Comparison of ENCODE assay signal across 27 cellular contexts in the genomic region with DNA sequence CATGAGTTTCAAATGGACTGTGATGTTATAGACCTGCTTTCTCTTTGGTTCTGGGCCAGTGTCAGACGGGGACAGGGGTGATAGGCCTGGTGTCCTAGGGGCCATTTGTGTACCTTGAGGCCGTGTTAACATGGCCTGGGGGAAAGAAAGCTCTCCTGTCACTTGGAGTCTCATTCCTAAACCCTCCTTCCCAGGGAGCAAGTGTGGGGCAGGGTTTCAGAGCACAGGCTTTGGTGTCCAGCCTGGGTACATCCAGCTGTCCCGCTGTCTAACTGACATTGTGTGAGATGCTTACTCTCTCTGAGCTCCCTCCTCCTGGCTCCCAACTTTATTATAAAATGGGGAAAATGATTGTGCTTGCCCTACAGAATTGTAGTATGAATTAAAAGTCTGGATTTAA. TPM values are rescaled to one million over a fixed set of nuclear protein-coding genes. Genes with fewer than 3 reads are reported as not detected.
A peak's percentile ranks its signal among the peaks of the same experiment; 100 is the strongest.
DNase-seq lines count a peak whose midpoint lies in the region; ATAC-seq and TF ChIP-seq lines count a peak whose summit lies in the region.
"Had no signal": no experiment of that assay in that cellular context is flagged by ENCODE, and none has a peak within 500 bp of the region (broad histone marks: within the 10 kb centered on the region; RNA-seq: fewer than 3 reads in every experiment).

No MANE protein-coding gene starts in this region.

- H3K4me3 Mint-ChIP-seq in effector memory CD8-positive, alpha-beta T cell: no peak overlapping the region
- H3K4me3 Mint-ChIP-seq: activated B cell treated with CpG ODN at 0.5 μM for 24 hours; activated CD4-positive, alpha-beta T cell treated with anti-CD3 and anti-CD28 coated beads, Interleukin-2, amount 10 ng/mL, durations not matched to agents 7 days and 5 days; activated naive CD8-positive, alpha-beta T cell treated with anti-CD3 and anti-CD28 coated beads, Interleukin-2, amount 10 ng/mL, durations not matched to agents 7 days and 5 days; activated T-cell treated with anti-CD3 and anti-CD28 coated beads, Interleukin-2, amount 50 U/mL, for 24 hours; CD4-positive, alpha-beta memory T cell; stimulated activated memory B cell treated with anti-CD40 and anti-IgM and Interleukin-4, amounts not matched to agents 10 μg/mL and 1 μg/mL and 100 μg/mL, for 72 hours had no signal

- no peaks in the 10 kb centered on the region for H3K27me3 Mint-ChIP-seq in effector memory CD8-positive, alpha-beta T cell
- H3K27me3 Mint-ChIP-seq: activated B cell treated with CpG ODN at 0.5 μM for 24 hours; activated CD4-positive, alpha-beta T cell treated with anti-CD3 and anti-CD28 coated beads, Interleukin-2, amount 10 ng/mL, durations not matched to agents 7 days and 5 days; activated naive CD8-positive, alpha-beta T cell treated with anti-CD3 and anti-CD28 coated beads, Interleukin-2, amount 10 ng/mL, durations not matched to agents 7 days and 5 days; activated T-cell treated with anti-CD3 and anti-CD28 coated beads, Interleukin-2, amount 50 U/mL, for 24 hours; CD4-positive, alpha-beta memory T cell; stimulated activated memory B cell treated with anti-CD40 and anti-IgM and Interleukin-4, amounts not matched to agents 10 μg/mL and 1 μg/mL and 100 μg/mL, for 72 hours had no signal

- no peak for TF ChIP-seq EP300 in stomach (IDR thresholded peaks at IDR 0.05)
- no peak for TF ChIP-seq EP300 in tibial nerve (IDR thresholded peaks at IDR 0.05)

- 64 to 82% methylated on average over 3 of the region's 3 CpGs for WGBS in body of pancreas, 2 donors
- 76 to 89% (median 81%) methylated on average over 3 of the region's 3 CpGs for WGBS in stomach, 5 donors
- WGBS in tibial nerve, 2 donors: 73 to 78% methylated on average over 3 of the region's 3 CpGs

- no peak for TF ChIP-seq CTCF in body of pancreas (IDR thresholded peaks at IDR 0.05)
- TF ChIP-seq CTCF in stomach (IDR thresholded peaks at IDR 0.05): no peak
- TF ChIP-seq CTCF in tibial nerve (IDR thresholded peaks at IDR 0.05): no peak

- no peaks in the 10 kb centered on the region for H3K4me1 Mint-ChIP-seq in effector memory CD8-positive, alpha-beta T cell (ENCODE audit: low read depth in 2 of 2)
- H3K4me1 Mint-ChIP-seq: activated B cell treated with CpG ODN at 0.5 μM for 24 hours; activated CD4-positive, alpha-beta T cell treated with anti-CD3 and anti-CD28 coated beads, Interleukin-2, amount 10 ng/mL, durations not matched to agents 7 days and 5 days; activated naive CD8-positive, alpha-beta T cell treated with anti-CD3 and anti-CD28 coated beads, Interleukin-2, amount 10 ng/mL, durations not matched to agents 7 days and 5 days; stimulated activated memory B cell treated with anti-CD40 and anti-IgM and Interleukin-4, amounts not matched to agents 10 μg/mL and 1 μg/mL and 100 μg/mL, for 72 hours had no signal

- TF ChIP-seq POLR2A in body of pancreas (IDR thresholded peaks at IDR 0.05) (no peak), stomach (IDR thresholded peaks at IDR 0.05) (no peak), tibial nerve (IDR thresholded peaks at IDR 0.05) (no peak)

- DNase-seq in H7 (peak; percentile 23), body of pancreas (peak in 1 of 4 donors; percentile 11), stomach (no peak), NCI-H2081 treated with DMSO at 0.1 percent for 48 hours (lab: John Stamatoyannopoulos, UW) (no peak), tibial nerve (ENCODE audit: low spot score in 2 of 2) (no peak)
- DNase-seq in effector memory CD8-positive, alpha-beta T cell: no peak
- DNase-seq: activated B cell treated with CpG ODN at 0.5 μM for 24 hours; activated CD4-positive, alpha-beta T cell treated with anti-CD3 and anti-CD28 coated beads, Interleukin-2, amount 10 ng/mL, durations not matched to agents 7 days and 5 days; activated gamma-delta T cell treated with Interleukin-2 at 50 U/mL for 16 hours; activated naive CD8-positive, alpha-beta T cell treated with anti-CD3 and anti-CD28 coated beads, Interleukin-2, amount 10 ng/mL, durations not matched to agents 7 days and 5 days; activated T-cell treated with anti-CD3 and anti-CD28 coated beads, Interleukin-2, amount 50 U/mL, for 24 hours; CD4-positive, alpha-beta memory T cell; central memory CD4-positive, alpha-beta T cell; foreskin melanocyte; NCI-H146; stimulated activated CD4-positive, alpha-beta T cell treated with anti-CD3 and anti-CD28 coated beads, Interleukin-15, amount 100 ng/mL, for 24 hours; stimulated activated CD4-positive, alpha-beta T cell treated with anti-CD3 and anti-CD28 coated beads, Interleukin-4, amount 100 ng/mL, for 4 hours; T-helper 1 cell had no signal

- no peak for ATAC-seq in body of pancreas
- no peak for ATAC-seq in GM18858 (IDR thresholded peaks at IDR 0.05; ENCODE audit: unreplicated experiment)
- no peak for ATAC-seq in effector memory CD8-positive, alpha-beta T cell (replicated peaks)
- ATAC-seq: esophagus mucosa; stimulated activated memory B cell treated with anti-CD40 and anti-IgM and Interleukin-4, amounts not matched to agents 10 μg/mL and 1 μg/mL and 100 μg/mL, for 72 hours had no signal

- H3K27me3 ChIP-seq in H7 (ENCODE audit: control insufficient read depth, insufficient read depth, low read length) (no peaks in the 10 kb centered on the region), body of pancreas (no peaks in the 10 kb centered on the region), muscle layer of duodenum (ENCODE audit: low read depth, low read length) (no peaks in the 10 kb centered on the region), stomach (no peaks in the 10 kb centered on the region), tibial nerve (no peaks in the 10 kb centered on the region)
- H3K27me3 ChIP-seq: ovary had no signal

- peaks cover 15% of the 10 kb centered on the region for H3K36me3 Mint-ChIP-seq in effector memory CD8-positive, alpha-beta T cell (ENCODE audit: insufficient read depth)
- H3K36me3 Mint-ChIP-seq: activated naive CD8-positive, alpha-beta T cell treated with anti-CD3 and anti-CD28 coated beads, Interleukin-2, amount 10 ng/mL, durations not matched to agents 7 days and 5 days had no signal

- no peaks in the 10 kb centered on the region for H3K9me3 Mint-ChIP-seq in effector memory CD8-positive, alpha-beta T cell
- H3K9me3 Mint-ChIP-seq: activated B cell treated with CpG ODN at 0.5 μM for 24 hours; activated CD4-positive, alpha-beta T cell treated with anti-CD3 and anti-CD28 coated beads, Interleukin-2, amount 10 ng/mL, durations not matched to agents 7 days and 5 days; activated naive CD8-positive, alpha-beta T cell treated with anti-CD3 and anti-CD28 coated beads, Interleukin-2, amount 10 ng/mL, durations not matched to agents 7 days and 5 days; activated T-cell treated with anti-CD3 and anti-CD28 coated beads, Interleukin-2, amount 50 U/mL, for 24 hours; CD4-positive, alpha-beta memory T cell; stimulated activated memory B cell treated with anti-CD40 and anti-IgM and Interleukin-4, amounts not matched to agents 10 μg/mL and 1 μg/mL and 100 μg/mL, for 72 hours had no signal

- no peaks in the 10 kb centered on the region; the same call in none of the 2 replicates for H3K36me3 ChIP-seq in H7 (replicated peaks; ENCODE audit: control insufficient read depth, insufficient read depth, low read length)
- no peaks in the 10 kb centered on the region for H3K36me3 ChIP-seq in body of pancreas (replicated peaks in 1 of 2; ENCODE audit: insufficient read depth in 1 of 2, low read depth in 2 of 2)
- H3K36me3 ChIP-seq in muscle layer of duodenum (ENCODE audit: control insufficient read depth in 1 of 2, insufficient read depth in 2 of 2, low read length in 2 of 2): peaks cover 16 to 22% of the 10 kb centered on the region in 2 donors
- H3K36me3 ChIP-seq in stomach: peaks cover 24 to 60% (median 42%) of the 10 kb centered on the region in 4 donors
- peaks cover 0 to 20% (median 5%) of the 10 kb centered on the region in 3 donors for H3K36me3 ChIP-seq in tibial nerve

- H3K27ac ChIP-seq in body of pancreas (peak overlapping the region in 3 of 4 donors; percentile 42 to 68 (median 56)), muscle layer of duodenum (ENCODE audit: low read length) (peak overlapping the region; percentile 57), stomach (peak overlapping the region in 3 of 5 donors; percentile 3 to 66 (median 49)), tibial nerve (peak overlapping the region in 2 of 4 donors; percentile 52 to 53)

- H3K9me3 ChIP-seq in body of pancreas (no peaks in the 10 kb centered on the region), muscle layer of duodenum (ENCODE audit: control insufficient read depth in 1 of 2, low read length in 2 of 2) (no peaks in the 10 kb centered on the region), stomach (no peaks in the 10 kb centered on the region), tibial nerve (no peaks in the 10 kb centered on the region)
- H3K9me3 ChIP-seq: ovary had no signal

- no peak overlapping the region for H3K27ac Mint-ChIP-seq in effector memory CD8-positive, alpha-beta T cell
- H3K27ac Mint-ChIP-seq: activated B cell treated with CpG ODN at 0.5 μM for 24 hours; activated CD4-positive, alpha-beta T cell treated with anti-CD3 and anti-CD28 coated beads, Interleukin-2, amount 10 ng/mL, durations not matched to agents 7 days and 5 days; activated naive CD8-positive, alpha-beta T cell treated with anti-CD3 and anti-CD28 coated beads, Interleukin-2, amount 10 ng/mL, durations not matched to agents 7 days and 5 days; activated T-cell treated with anti-CD3 and anti-CD28 coated beads, Interleukin-2, amount 50 U/mL, for 24 hours; stimulated activated memory B cell treated with anti-CD40 and anti-IgM and Interleukin-4, amounts not matched to agents 10 μg/mL and 1 μg/mL and 100 μg/mL, for 72 hours had no signal

- H3K4me1 ChIP-seq in body of pancreas: peaks cover 78% of the 10 kb centered on the region
- peaks cover 4 to 24% of the 10 kb centered on the region in 2 donors for H3K4me1 ChIP-seq in muscle layer of duodenum (ENCODE audit: control insufficient read depth in 1 of 2, insufficient read depth in 2 of 2, low read length in 2 of 2)
- peaks cover 0 to 17% (median 8%) of the 10 kb centered on the region in 4 donors for H3K4me1 ChIP-seq in stomach
- peaks cover 0 to 20% (median 3%) of the 10 kb centered on the region in 4 donors for H3K4me1 ChIP-seq in tibial nerve

- H3K4me3 ChIP-seq in H7 (ENCODE audit: insufficient read depth, low read depth, low read length) (no peak overlapping the region), body of pancreas (no peak overlapping the region), muscle layer of duodenum (ENCODE audit: low read depth in 1 of 2, low read length in 2 of 2) (no peak overlapping the region), stomach (no peak overlapping the region), tibial nerve (no peak overlapping the region)
- H3K4me3 ChIP-seq: lung, ovary had no signal

- intact Hi-C loops in body of pancreas (cut with DNase I): loop anchor here (10.0 kb wide), 1 partner anchor 96 kb away; no protein-coding TSS in a partner anchor
- intact Hi-C loops in stomach (cut with DNase I; ENCODE audit: low total_unique reads): no loop called here

RNA-seq across cellular contexts. Expression of a gene that starts 32.6 kb away (rescaled TPM):
- 4.8 and 5.1 TPM in 2 replicates for total RNA-seq in H7 (2014; rRNA removed; shearing (Covaris generic))
- total RNA-seq in body of pancreas (under 1 TPM; 0.52 to 0.66 TPM), stomach (not detected), tibial nerve (not detected)
- not detected for polyA plus RNA-seq in stomach
- total RNA-seq: activated B cell treated with CpG ODN at 0.5 μM for 24 hours; activated CD4-positive, alpha-beta T cell treated with anti-CD3 and anti-CD28 coated beads, Interleukin-2, amount 10 ng/mL, durations not matched to agents 7 days and 5 days; activated naive CD8-positive, alpha-beta T cell treated with anti-CD3 and anti-CD28 coated beads, Interleukin-2, amount 10 ng/mL, durations not matched to agents 7 days and 5 days; CD4-positive, alpha-beta memory T cell; kidney epithelial cell; LHCN-M2; lung; mononuclear cell; ovary had no signal
- polyA plus RNA-seq: CD4-positive, alpha-beta memory T cell had no signal
